Comparison of ENCODE assay signal across 10 cellular contexts in the genomic region with DNA sequence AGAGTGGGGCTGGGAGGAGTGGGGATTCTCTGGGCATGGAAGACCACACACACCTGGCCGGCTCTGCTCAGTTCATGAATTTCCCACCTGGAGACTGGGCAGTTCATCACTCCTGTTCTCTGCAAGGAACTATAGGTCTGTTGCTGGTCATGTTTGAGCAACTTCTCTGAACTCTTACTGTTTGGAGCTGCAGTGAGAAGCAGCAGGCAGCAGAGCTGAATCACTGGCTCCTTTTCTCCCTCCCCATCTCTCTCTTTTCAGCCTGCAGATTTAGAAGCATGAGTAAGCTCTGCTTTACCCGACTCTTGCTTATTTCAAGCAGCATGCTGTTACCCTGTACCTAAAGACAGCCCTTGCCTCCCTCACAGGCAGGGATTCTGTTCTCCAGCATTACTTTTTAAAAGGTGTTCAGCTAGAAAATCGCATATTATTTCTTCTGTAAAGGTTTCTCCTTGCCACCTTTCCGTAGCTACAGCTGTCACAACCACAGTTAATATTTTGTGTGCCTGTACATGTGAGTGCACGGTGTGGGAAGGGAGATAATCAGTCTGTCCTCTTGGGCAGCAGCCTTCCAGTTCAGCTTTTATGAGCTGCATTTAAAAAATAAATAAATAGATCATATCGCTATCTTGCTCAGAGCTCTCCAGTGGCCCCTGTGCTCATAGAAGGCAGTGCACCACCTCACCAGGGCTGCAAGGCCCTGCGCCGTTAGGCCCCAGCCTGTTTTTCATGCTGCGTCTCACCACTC.
A peak's percentile ranks its signal among the peaks of the same experiment; 100 is the strongest.
DNase-seq lines count a peak whose midpoint lies in the region; ATAC-seq and TF ChIP-seq lines count a peak whose summit lies in the region.
"Had no signal": no experiment of that assay in that cellular context is flagged by ENCODE, and none has a peak within 500 bp of the region (broad histone marks: within the 10 kb centered on the region; RNA-seq: fewer than 3 reads in every experiment).

No MANE protein-coding gene starts in this region.

- H3K4me1 ChIP-seq in heart right ventricle (peaks cover 0 to 7% (median 0%) of the 10 kb centered on the region in 9 donors), adipocyte (ENCODE audit: control insufficient read depth, insufficient read depth, low read length) (peaks cover 12% of the 10 kb centered on the region), testis (no peaks in the 10 kb centered on the region)

- intact Hi-C loops in heart right ventricle (cut with DNase I), result no loop called here
- intact Hi-C loops in Right ventricle myocardium inferior (cut with DNase I), result no loop called here
- intact Hi-C loops in testis (cut with DNase I; ENCODE audit: low total_unique reads), result no loop called here

- DNase-seq in heart right ventricle (no peak), Right ventricle myocardium inferior (ENCODE audit: missing footprints) (no peak), adipocyte (ENCODE audit: low read depth) (peak; percentile 59), iris pigment epithelial cell (ENCODE audit: low read depth) (peak; percentile 74), ureter (ENCODE audit: low spot score) (peak; percentile 49), SHP77 treated with DMSO at 0.1 percent for 48 hours (lab: John Stamatoyannopoulos, UW) (no peak), testis (no peak)
- DNase-seq: KBM-7, OCI-M1 had no signal

- ATAC-seq in heart right ventricle, result peak in 5 of 8 donors; percentile 14 to 69 (median 50)
- no peak for ATAC-seq in Right ventricle myocardium inferior
- no peak for ATAC-seq in HG03095 (IDR thresholded peaks at IDR 0.05; ENCODE audit: unreplicated experiment)

- 83 to 84% methylated on average over 9 of the region's 9 CpGs for WGBS in heart right ventricle, 2 donors
- WGBS in testis, 2 donors, result 74 to 78% methylated on average over 9 of the region's 9 CpGs

- TF ChIP-seq CTCF in heart right ventricle (IDR thresholded peaks at IDR 0.05) (peak in 1 of 9 donors; percentile 15), testis (IDR thresholded peaks at IDR 0.05) (no peak)

- H3K27ac ChIP-seq in heart right ventricle, result no peak overlapping the region
- H3K27ac ChIP-seq in testis, result no peak overlapping the region

- H3K36me3 ChIP-seq in heart right ventricle, result no peaks in the 10 kb centered on the region
- no peaks in the 10 kb centered on the region for H3K36me3 ChIP-seq in adipocyte (ENCODE audit: control insufficient read depth, insufficient read depth, low read length, severe bottlenecking)
- no peaks in the 10 kb centered on the region for H3K36me3 ChIP-seq in testis (ENCODE audit: low read depth, missing control alignments)

- no peak for TF ChIP-seq POLR2A in testis (IDR thresholded peaks at IDR 0.05)

- H3K9me3 ChIP-seq in heart right ventricle (no peaks in the 10 kb centered on the region), adipocyte (ENCODE audit: control insufficient read depth, low read length) (no peaks in the 10 kb centered on the region), testis (no peaks in the 10 kb centered on the region)

- H3K9ac ChIP-seq in adipocyte (ENCODE audit: low read length), result peak overlapping the region; percentile 31

- H3K27me3 ChIP-seq in heart right ventricle, result no peaks in the 10 kb centered on the region
- H3K27me3 ChIP-seq in adipocyte (replicated peaks; ENCODE audit: control insufficient read depth, insufficient read depth, low read length), result no peaks in the 10 kb centered on the region
- H3K27me3 ChIP-seq in testis, result no peaks in the 10 kb centered on the region

- no peak overlapping the region for H3K4me3 ChIP-seq in heart right ventricle
- no peak overlapping the region for H3K4me3 ChIP-seq in adipocyte (ENCODE audit: low read length)
- H3K4me3 ChIP-seq in testis, result no peak overlapping the region

Comparison
In these comparisons a context has a peak if more than half of its experiments do, and no peak if none do; other contexts are left out.
1. ATAC-seq: peak in heart right ventricle (5 of 8); none in Right ventricle myocardium inferior (single experiment) and HG03095 (single experiment).
2. DNase-seq: peak in adipocyte (single experiment), iris pigment epithelial cell (single experiment) and ureter (single experiment); none in heart right ventricle (0 of 2), Right ventricle myocardium inferior (single experiment), SHP77 treated with DMSO at 0.1 percent for 48 hours (single experiment) and testis (single experiment).